ENCODE assay signal across 31 cellular contexts in genomic region chr5:72126796-72127195, GRCh38. TPM values are rescaled to one million over a fixed set of nuclear protein-coding genes. Genes with fewer than 3 reads are reported as not detected.
A peak's percentile ranks its signal among the peaks of the same experiment; 100 is the strongest.
DNase-seq lines count a peak whose midpoint lies in the region; ATAC-seq, FAIRE-seq and TF ChIP-seq lines count a peak whose summit lies in the region.
"Had no signal": no experiment of that assay in that cellular context is flagged by ENCODE, and none has a peak within 500 bp of the region (broad histone marks: within the 10 kb centered on the region; RNA-seq: fewer than 3 reads in every experiment).

No MANE protein-coding gene starts in this region.

- H3K4me3 Mint-ChIP-seq in HFFc6 (no peak overlapping the region), WTC11 (no peak overlapping the region), mesothelial cell of epicardium (no peak overlapping the region)
- H3K4me3 Mint-ChIP-seq: activated CD4-positive, alpha-beta T cell treated with anti-CD3 and anti-CD28 coated beads for 36 hours; activated naive CD4-positive, alpha-beta T cell treated with anti-CD3 and anti-CD28 coated beads, Interleukin-2, amount 50 U/mL, for 24 hours; immature natural killer cell; nephron progenitor cell; stimulated activated naive B cell treated with anti-CD40 and anti-IgM and Interleukin-4, amounts not matched to agents 10 μg/mL and 1 μg/mL and 100 μg/mL, for 72 hours had no signal

- 98% methylated on average over 2 of the region's 2 CpGs for WGBS in sigmoid colon, 2 donors

- H3K27me3 Mint-ChIP-seq in HFFc6 (ENCODE audit: insufficient read depth) (no peaks in the 10 kb centered on the region), WTC11 (ENCODE audit: low read depth) (no peaks in the 10 kb centered on the region), mesothelial cell of epicardium (ENCODE audit: low read depth) (no peaks in the 10 kb centered on the region)

- no peaks in the 10 kb centered on the region for H3K9me3 Mint-ChIP-seq in HFFc6
- H3K9me3 Mint-ChIP-seq in WTC11 = no peaks in the 10 kb centered on the region
- no peaks in the 10 kb centered on the region for H3K9me3 Mint-ChIP-seq in mesothelial cell of epicardium
- H3K9me3 Mint-ChIP-seq: activated naive CD4-positive, alpha-beta T cell treated with anti-CD3 and anti-CD28 coated beads, Interleukin-2, amount 50 U/mL, for 24 hours; activated T-helper 2 cell treated with anti-CD3 and anti-CD28 coated beads, Interferon-gamma antibody, Interleukin-2, Interleukin-4, amounts not matched to agents 10 μg/mL and 5 μg/mL and 100 μg/mL, durations not matched to agents 14 hours and 24 hours and 36 hours; immature natural killer cell; nephron progenitor cell; stimulated activated naive B cell treated with anti-CD40 and anti-IgM and Interleukin-4, amounts not matched to agents 10 μg/mL and 1 μg/mL and 100 μg/mL, for 72 hours had no signal

- POLR2A ChIA-PET in WTC11 (lab: Charles Lee) = no interaction called here

- no peak for DNase-seq in HFFc6
- DNase-seq in NCI-H748 treated with DMSO at 0.1 percent for 48 hours (lab: John Stamatoyannopoulos, UW) = peak; percentile 63
- no peak for DNase-seq in WTC11 (ENCODE audit: low spot score)
- no peak for DNase-seq in keratinocyte (ENCODE audit: low read depth, low spot score)
- DNase-seq in Right ventricle myocardium inferior (ENCODE audit: missing footprints) = no peak
- no peak for DNase-seq in HuH-7.5 (ENCODE audit: low spot score)
- no peak for DNase-seq in sigmoid colon
- DNase-seq in mesothelial cell of epicardium (ENCODE audit: low spot score in 2 of 2, unreplicated experiment in 2 of 2) = no peak
- DNase-seq: activated CD4-positive, alpha-beta T cell treated with anti-CD3 and anti-CD28 coated beads for 36 hours; activated CD8-positive, alpha-beta memory T cell treated with anti-CD3 and anti-CD28 coated beads for 24 hours; activated T-cell treated with anti-CD3 and anti-CD28 coated beads for 4 hours; amygdala; C1 segment of cervical spinal cord; DMS53; immature natural killer cell; left colon; mammary epithelial cell; NCI-H187 treated with DMSO at 0.1 percent for 48 hours; NCI-H446; nephron progenitor cell; NK-92 treated with Interleukin-12 subunit alpha and Interleukin-12 subunit beta, amount 100 ng/mL, for 24 hours; pancreas; stimulated activated naive B cell treated with anti-CD40 and anti-IgM and Interleukin-4, amounts not matched to agents 10 μg/mL and 1 μg/mL and 100 μg/mL, for 72 hours; substantia nigra; SW 1271; upper lobe of right lung had no signal

- H3K4me1 Mint-ChIP-seq in HFFc6 (ENCODE audit: low read depth) (peaks cover 90% of the 10 kb centered on the region), WTC11 (peaks cover 50% of the 10 kb centered on the region), mesothelial cell of epicardium (peaks cover 42% of the 10 kb centered on the region)
- H3K4me1 Mint-ChIP-seq: activated CD4-positive, alpha-beta T cell treated with anti-CD3 and anti-CD28 coated beads for 36 hours; activated naive CD4-positive, alpha-beta T cell treated with anti-CD3 and anti-CD28 coated beads, Interleukin-2, amount 50 U/mL, for 24 hours; immature natural killer cell; stimulated activated naive B cell treated with anti-CD40 and anti-IgM and Interleukin-4, amounts not matched to agents 10 μg/mL and 1 μg/mL and 100 μg/mL, for 72 hours had no signal

- TF ChIP-seq CTCF in HFFc6 (IDR thresholded peaks at IDR 0.05) (no peak), WTC11 (IDR thresholded peaks at IDR 0.05) (no peak), keratinocyte (optimal IDR thresholded peaks at IDR 0.05 in 1 of 3, IDR thresholded peaks at IDR 0.05 in 1 of 3, conservative IDR thresholded peaks at IDR 0.05 in 1 of 3; ENCODE audit: extremely low read depth in 1 of 3, insufficient read depth in 2 of 3, low read length in 3 of 3) (no peak), sigmoid colon (IDR thresholded peaks at IDR 0.05) (no peak), mesothelial cell of epicardium (IDR thresholded peaks at IDR 0.05; ENCODE audit: unreplicated experiment) (no peak)

- H3K4me2 ChIP-seq in keratinocyte (ENCODE audit: control insufficient read depth, extremely low read depth, insufficient read depth, low read depth, low read length) = no peak overlapping the region

- H3K36me3 Mint-ChIP-seq in HFFc6 (ENCODE audit: low read depth) (peaks cover 51% of the 10 kb centered on the region), WTC11 (no peaks in the 10 kb centered on the region), mesothelial cell of epicardium (peaks cover 6% of the 10 kb centered on the region)
- H3K36me3 Mint-ChIP-seq: activated naive CD4-positive, alpha-beta T cell treated with anti-CD3 and anti-CD28 coated beads, Interleukin-2, amount 50 U/mL, for 24 hours; immature natural killer cell; stimulated activated naive B cell treated with anti-CD40 and anti-IgM and Interleukin-4, amounts not matched to agents 10 μg/mL and 1 μg/mL and 100 μg/mL, for 72 hours had no signal

- H3K9me3 ChIP-seq in keratinocyte (ENCODE audit: control insufficient read depth, low read depth, low read length) (no peaks in the 10 kb centered on the region), sigmoid colon (no peaks in the 10 kb centered on the region)
- H3K9me3 ChIP-seq: breast epithelium, pancreas, upper lobe of right lung had no signal

- no peak for TF ChIP-seq POLR2A in sigmoid colon (IDR thresholded peaks at IDR 0.05)

- H3K9me1 ChIP-seq in keratinocyte (ENCODE audit: control insufficient read depth, extremely low read depth, insufficient read depth, low read length) = no peaks in the 10 kb centered on the region

- H3K79me2 ChIP-seq in keratinocyte (ENCODE audit: control insufficient read depth, insufficient read depth, low read length) = no peaks in the 10 kb centered on the region

- dilution Hi-C loops in keratinocyte (cut with MboI; ENCODE audit: extremely low pct_ligation_motif_present, low sequenced_read_pairs) = no loop called here

- ATAC-seq in WTC11 (no peak), Right ventricle myocardium inferior (no peak)
- ATAC-seq: activated CD4-positive, alpha-beta T cell treated with anti-CD3 and anti-CD28 coated beads for 36 hours; HCT116; left colon; pancreas; stimulated activated naive B cell treated with anti-CD40 and anti-IgM and Interleukin-4, amounts not matched to agents 10 μg/mL and 1 μg/mL and 100 μg/mL, for 72 hours; upper lobe of right lung had no signal

- H3K4me3 ChIP-seq in keratinocyte (ENCODE audit: control insufficient read depth in 2 of 3, extremely low read depth in 1 of 3, insufficient read depth in 2 of 3, low read depth in 1 of 3, low read length in 3 of 3) = no peak overlapping the region
- no peak overlapping the region for H3K4me3 ChIP-seq in sigmoid colon
- H3K4me3 ChIP-seq: breast epithelium, pancreas, skin epidermis, upper lobe of right lung had no signal

- H3K36me3 ChIP-seq in keratinocyte (ENCODE audit: control insufficient read depth in 2 of 2, extremely low read depth in 1 of 2, insufficient read depth in 2 of 2, low read length in 2 of 2) (no peaks in the 10 kb centered on the region), sigmoid colon (no peaks in the 10 kb centered on the region)
- H3K36me3 ChIP-seq: breast epithelium, pancreas, upper lobe of right lung had no signal

- peak; percentile 26 for FAIRE-seq in keratinocyte (lab: Jason Lieb, UNC)
- FAIRE-seq: pancreas had no signal

- no peak for TF ChIP-seq EP300 in sigmoid colon (IDR thresholded peaks at IDR 0.05)

- H3K27ac ChIP-seq in keratinocyte (ENCODE audit: control insufficient read depth, insufficient read depth, low read length) = no peak overlapping the region
- no peak overlapping the region for H3K27ac ChIP-seq in sigmoid colon
- H3K27ac ChIP-seq: pancreas, upper lobe of right lung had no signal

- H2AFZ ChIP-seq in keratinocyte (ENCODE audit: control insufficient read depth, low read length) = no peak overlapping the region

- no peaks in the 10 kb centered on the region for H3K27me3 ChIP-seq in keratinocyte (ENCODE audit: control insufficient read depth, extremely low read depth, insufficient read depth, low read length)
- no peaks in the 10 kb centered on the region for H3K27me3 ChIP-seq in sigmoid colon
- H3K27me3 ChIP-seq: breast epithelium, pancreas, upper lobe of right lung had no signal

- intact Hi-C loops in Right ventricle myocardium inferior (cut with DNase I) = no loop called here
- intact Hi-C loops in sigmoid colon (cut with DNase I) = no loop called here

- H3K9ac ChIP-seq in keratinocyte (ENCODE audit: control insufficient read depth, extremely low read depth, insufficient read depth, low read length) = no peak overlapping the region

- H3K4me1 ChIP-seq in keratinocyte (ENCODE audit: control insufficient read depth, extremely low read depth, insufficient read depth, low read length) (peaks cover 12% of the 10 kb centered on the region), sigmoid colon (peaks cover 0 to 25% (median 16%) of the 10 kb centered on the region in 4 donors)
- H3K4me1 ChIP-seq: breast epithelium, pancreas had no signal

- H3K27ac Mint-ChIP-seq in HFFc6 = peak overlapping the region; percentile 12; the same call in 1 of the 2 replicates
- H3K27ac Mint-ChIP-seq in WTC11 = 0 out of 2 replicates have a peak overlapping the region, but pooled peaks have one; percentile 26
- H3K27ac Mint-ChIP-seq in mesothelial cell of epicardium = no peak overlapping the region
- H3K27ac Mint-ChIP-seq: activated CD4-positive, alpha-beta T cell treated with anti-CD3 and anti-CD28 coated beads for 36 hours; activated naive CD4-positive, alpha-beta T cell treated with anti-CD3 and anti-CD28 coated beads, Interleukin-2, amount 50 U/mL, for 24 hours; activated T-helper 2 cell treated with anti-CD3 and anti-CD28 coated beads, Interferon-gamma antibody, Interleukin-2, Interleukin-4, amounts not matched to agents 10 μg/mL and 5 μg/mL and 100 μg/mL, durations not matched to agents 14 hours and 24 hours and 36 hours; immature natural killer cell; nephron progenitor cell; stimulated activated naive B cell treated with anti-CD40 and anti-IgM and Interleukin-4, amounts not matched to agents 10 μg/mL and 1 μg/mL and 100 μg/mL, for 72 hours had no signal

- no peaks in the 10 kb centered on the region for H4K20me1 ChIP-seq in keratinocyte (ENCODE audit: control insufficient read depth, extremely low read depth, insufficient read depth, low read length)

- CTCF ChIA-PET in WTC11 (lab: Charles Lee) = no interaction called here

RNA-seq across cellular contexts. Expression of gene MAP1B, which starts 19.5 kb away (rescaled TPM):
- total RNA-seq in HFFc6 (2021; fragmentation: NEBNext Ultra II Directional; extraction: Animal tissue kit (Norgen Biotek cat#: 25700)) = 100 to 1,000 TPM; 164 to 272 (median 235) TPM
- total RNA-seq in WTC11 (2021) (65.4 to 95.0 TPM (median 65.7 TPM) in 3 replicates), Right ventricle myocardium inferior (59.9 TPM), sigmoid colon (100 to 1,000 TPM in 3 of 4 donors, 10 to 100 TPM in 1; 98.6 to 659 (median 288) TPM), mesothelial cell of epicardium (60.8 to 61.2 TPM (median 61.0 TPM) in 3 replicates)
- polyA plus RNA-seq in keratinocyte (3.3 to 5.5 TPM (median 3.6 TPM) in 3 replicates), sigmoid colon (1 to 10 TPM in 2 of 3 donors, under 1 TPM in 1; 0.69 to 5.0 (median 1.2) TPM)
- polyA plus RNA-seq in keratinocyte (2011; ENCODE audit: low read depth) = 3.0 TPM
- polyA plus RNA-seq in keratinocyte (2011; cell fraction: cytosol; rRNA removed) = 6.5 and 8.0 TPM in 2 replicates
- polyA plus RNA-seq in keratinocyte (2011; cell fraction: nucleus; rRNA removed) = 26.0 and 29.5 TPM in 2 replicates
- polyA plus RNA-seq in keratinocyte (2012; ENCODE audit: low replicate concordance) = 2.9 and 5.4 TPM in 2 replicates
- 15.2 to 26.2 TPM (median 16.9 TPM) in 3 replicates for polyA minus RNA-seq in keratinocyte
- polyA minus RNA-seq in keratinocyte (2011; cell fraction: cytosol; rRNA and poly(A)+ RNA removed) = 29.9 TPM
- polyA minus RNA-seq in keratinocyte (2011; cell fraction: nucleus; rRNA and poly(A)+ RNA removed) = 58.6 and 97.7 TPM in 2 replicates
